Comparison of ENCODE assay signal across 23 cellular contexts in genomic region chr6:8645212-8645611, GRCh38.
DNase-seq lines count a peak whose midpoint lies in the region; ATAC-seq and TF ChIP-seq lines count a peak whose summit lies in the region.
"Had no signal": no experiment of that assay in that cellular context is flagged by ENCODE, and none has a peak within 500 bp of the region (broad histone marks: within the 10 kb centered on the region; RNA-seq: fewer than 3 reads in every experiment).

No MANE protein-coding gene starts in this region.

- no peak overlapping the region for H3K4me2 ChIP-seq in GM23338
- H3K4me2 ChIP-seq: BLaER1 had no signal

- no peaks in the 10 kb centered on the region for H3K79me2 ChIP-seq in GM23338 (replicated peaks; ENCODE audit: insufficient read depth)

- H3K36me3 ChIP-seq in GM23338 (ENCODE audit: insufficient read depth): no peaks in the 10 kb centered on the region
- no peaks in the 10 kb centered on the region for H3K36me3 ChIP-seq in right lobe of liver
- H3K36me3 ChIP-seq: BE2C, BLaER1 had no signal

- H3K4me3 ChIP-seq in GM23338 (no peak overlapping the region), right lobe of liver (no peak overlapping the region)
- H3K4me3 ChIP-seq: BLaER1, GM12878 had no signal

- peaks cover 15% of the 10 kb centered on the region; the same call in 2 of the 3 replicates for H3K9me3 Mint-ChIP-seq in GM23338

- 0 out of 2 replicates have a peak overlapping the region, but pooled peaks have one; percentile 2 for H2AFZ ChIP-seq in GM23338

- H3K4me1 Mint-ChIP-seq in GM23338: no peaks in the 10 kb centered on the region; the same call in 2 of the 3 replicates
- H3K4me1 Mint-ChIP-seq: CD14-positive monocyte; CD4-positive, alpha-beta memory T cell; CD4-positive, CD25-positive, alpha-beta regulatory T cell; CD8-positive, alpha-beta memory T cell had no signal

- 61% methylated on average over 2 of the region's 3 CpGs for WGBS in right lobe of liver (ENCODE audit: insufficient coverage, low coverage, low lambda C conversion rate, missing lambda C conversion rate)

- H3F3A ChIP-seq in GM23338 (replicated peaks; ENCODE audit: low read depth): no peaks in the 10 kb centered on the region

- no peak for ATAC-seq in GM23338
- ATAC-seq in right lobe of liver: peak; percentile 84 to 89 (median 86)
- ATAC-seq: GM12878 had no signal

- no peak for TF ChIP-seq POLR2A in right lobe of liver (IDR thresholded peaks at IDR 0.05)

- no peaks in the 10 kb centered on the region for H3K4me1 ChIP-seq in GM23338 (ENCODE audit: insufficient read depth)
- H3K4me1 ChIP-seq in right lobe of liver: peaks cover 0 to 33% (median 7%) of the 10 kb centered on the region in 4 donors
- H3K4me1 ChIP-seq: BE2C had no signal

- H3K9me2 ChIP-seq in GM23338 (ENCODE audit: insufficient read depth): no peaks in the 10 kb centered on the region

- intact Hi-C loops in right lobe of liver (cut with DNase I): no loop called here

- H3K27ac Mint-ChIP-seq in GM23338: no peak overlapping the region
- H3K27ac Mint-ChIP-seq: CD4-positive, alpha-beta memory T cell; CD4-positive, CD25-positive, alpha-beta regulatory T cell; CD8-positive, alpha-beta memory T cell had no signal

- no peak for DNase-seq in GM23338 (ENCODE audit: low spot score)
- DNase-seq in M059J (ENCODE audit: low read depth): peak; percentile 8
- peak; percentile 62 to 88 (median 79) for DNase-seq in right lobe of liver
- no peak for DNase-seq in NCI-H345 treated with DMSO at 0.1 percent for 48 hours (lab: John Stamatoyannopoulos, UW; ENCODE audit: unreplicated experiment)
- DNase-seq in NCI-H446 treated with DMSO at 0.1 percent for 48 hours (lab: John Stamatoyannopoulos, UW): no peak
- DNase-seq in NCI-H2171 treated with DMSO at 0.1 percent for 48 hours (lab: John Stamatoyannopoulos, UW): no peak
- DNase-seq: 8988T; ACHN; BE2C; C1 segment of cervical spinal cord; CD4-positive, alpha-beta memory T cell; CD4-positive, CD25-positive, alpha-beta regulatory T cell; CD8-positive, alpha-beta memory T cell; COR-L47; DMS 273 treated with DMSO at 0.1 percent for 48 hours; DMS153; DMS79; DND-41; EL; GDM1 had no signal

- no peaks in the 10 kb centered on the region for H4K20me1 ChIP-seq in GM23338 (replicated peaks; ENCODE audit: insufficient read depth)
- H4K20me1 ChIP-seq: BLaER1 had no signal

- H3K36me3 Mint-ChIP-seq in GM23338 (ENCODE audit: low read depth): no peaks in the 10 kb centered on the region
- H3K36me3 Mint-ChIP-seq: CD14-positive monocyte; CD4-positive, alpha-beta memory T cell; CD4-positive, CD25-positive, alpha-beta regulatory T cell; CD8-positive, alpha-beta memory T cell had no signal

- H3K27me3 ChIP-seq in GM23338 (ENCODE audit: insufficient read depth): no peaks in the 10 kb centered on the region
- no peaks in the 10 kb centered on the region for H3K27me3 ChIP-seq in right lobe of liver
- H3K27me3 ChIP-seq: BE2C, BLaER1 had no signal

- no peak overlapping the region for H3K4me3 Mint-ChIP-seq in GM23338
- H3K4me3 Mint-ChIP-seq: CD14-positive monocyte; CD4-positive, alpha-beta memory T cell; CD4-positive, CD25-positive, alpha-beta regulatory T cell; CD8-positive, alpha-beta memory T cell had no signal

- TF ChIP-seq CTCF in GM23338 (conservative IDR thresholded peaks at IDR 0.05; ENCODE audit: low read depth in 2 of 2) (no peak), right lobe of liver (IDR thresholded peaks at IDR 0.05) (no peak)

- H3K27me3 Mint-ChIP-seq in GM23338 (ENCODE audit: insufficient read depth, low read depth, poor library complexity): no peaks in the 10 kb centered on the region
- H3K27me3 Mint-ChIP-seq: CD4-positive, alpha-beta memory T cell; CD4-positive, CD25-positive, alpha-beta regulatory T cell; CD8-positive, alpha-beta memory T cell had no signal

- no peaks in the 10 kb centered on the region for H3K9me3 ChIP-seq in right lobe of liver
- H3K9me3 ChIP-seq: BE2C had no signal

- H3K27ac ChIP-seq in GM23338 (ENCODE audit: low read depth) (no peak overlapping the region), right lobe of liver (peak overlapping the region in 2 of 3 donors; percentile 25 to 81)
- H3K27ac ChIP-seq: BLaER1 had no signal

TF ChIP-seq in GM23338, 12 proteins besides CTCF, POLR2A, EP300 and RAD21 (continues in another document):
- TF ChIP-seq CREB1 (CRISPR knock-in tag; IDR thresholded peaks at IDR 0.05; ENCODE audit: low read depth) (no peak), JUNB (IDR thresholded peaks at IDR 0.05; ENCODE audit: unreplicated experiment) (no peak), EZH2phosphoT487 (IDR thresholded peaks at IDR 0.05; ENCODE audit: unreplicated experiment) (no peak), NANOG (IDR thresholded peaks at IDR 0.05; ENCODE audit: borderline replicate concordance) (no peak), ZNF114 (CRISPR knock-in tag; IDR thresholded peaks at IDR 0.05) (no peak), ZNF462 (CRISPR knock-in tag; IDR thresholded peaks at IDR 0.05) (no peak), ZNF331 (CRISPR knock-in tag; IDR thresholded peaks at IDR 0.05; ENCODE audit: low read depth) (no peak), STAT1 (IDR thresholded peaks at IDR 0.05; ENCODE audit: unreplicated experiment) (no peak), POLR2AphosphoS5 (IDR thresholded peaks at IDR 0.05; ENCODE audit: low read depth) (no peak)

Comparison
In these comparisons a context has a peak if more than half of its experiments do, and no peak if none do; other contexts are left out.
1. DNase-seq: peak in M059J (single experiment) and right lobe of liver (3 of 3); none in GM23338 (single experiment), NCI-H345 treated with DMSO at 0.1 percent for 48 hours (single experiment), NCI-H446 treated with DMSO at 0.1 percent for 48 hours (single experiment) and NCI-H2171 treated with DMSO at 0.1 percent for 48 hours (single experiment).